ENCODE assay signal across 1 cellular context in the genomic region with DNA sequence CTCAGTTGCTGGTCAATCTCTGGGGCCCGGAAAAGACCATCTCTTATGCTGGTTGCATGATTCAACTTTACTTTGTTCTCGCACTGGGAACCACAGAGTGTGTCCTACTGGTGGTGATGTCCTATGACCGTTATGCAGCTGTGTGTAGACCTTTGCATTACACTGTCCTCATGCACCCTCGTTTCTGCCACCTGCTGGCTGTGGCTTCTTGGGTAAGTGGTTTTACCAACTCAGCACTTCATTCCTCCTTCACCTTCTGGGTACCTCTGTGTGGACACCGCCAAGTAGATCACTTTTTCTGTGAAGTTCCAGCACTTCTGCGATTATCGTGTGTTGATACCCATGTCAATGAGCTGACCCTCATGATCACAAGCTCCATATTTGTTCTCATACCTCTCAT.
TF ChIP-seq lines count a peak whose summit lies in the region.

No MANE protein-coding gene starts in this region.

TF ChIP-seq in GM23338, 12 proteins besides CTCF, POLR2A, EP300 and RAD21 (continued from another document):
- TF ChIP-seq JUNB (IDR thresholded peaks at IDR 0.05; ENCODE audit: unreplicated experiment): no peak
